In genomic region chr1:226185153-226186036, GRCh38 we compare ENCODE assay signal across 8 cellular contexts. TPM values are rescaled to one million over a fixed set of nuclear protein-coding genes. Genes with fewer than 3 reads are reported as not detected.
DNase-seq lines count a peak whose midpoint lies in the region; ATAC-seq and TF ChIP-seq lines count a peak whose summit lies in the region.

No MANE protein-coding gene starts in this region.

- ATAC-seq in lung (ENCODE audit: insufficient read depth, low FRiP score) = no peak
- no peak for ATAC-seq in HG02852 (IDR thresholded peaks at IDR 0.05; ENCODE audit: unreplicated experiment)
- ATAC-seq in HG02759 (IDR thresholded peaks at IDR 0.05; ENCODE audit: unreplicated experiment) = no peak

- H3K4me3 ChIP-seq in HUES48 (ENCODE audit: low read depth, low read length) (peak overlapping the region; percentile 91), astrocyte of the spinal cord (ENCODE audit: low read depth, low read length) (peak overlapping the region; percentile 96), lung (peak overlapping the region; percentile 92), vagina (peak overlapping the region; percentile 88 to 94)

- no peak for TF ChIP-seq CTCF in astrocyte of the spinal cord (IDR thresholded peaks at IDR 0.05; ENCODE audit: low read depth, low read length)
- TF ChIP-seq CTCF in lung (IDR thresholded peaks at IDR 0.05; ENCODE audit: control extremely low read depth, extremely low read depth) = no peak
- no peak for TF ChIP-seq CTCF in vagina (IDR thresholded peaks at IDR 0.05)

- no peaks in the 10 kb centered on the region for H3K27me3 ChIP-seq in HUES48 (ENCODE audit: control insufficient read depth, insufficient read depth, low read length)
- H3K27me3 ChIP-seq in lung (ENCODE audit: control insufficient read depth, insufficient read depth) = no peaks in the 10 kb centered on the region
- H3K27me3 ChIP-seq in vagina = no peaks in the 10 kb centered on the region

- in situ Hi-C loops in astrocyte of the spinal cord (cut with HindIII; ENCODE audit: low sequenced_read_pairs) = no loop called here

- H3K36me3 ChIP-seq in HUES48 (ENCODE audit: control insufficient read depth, insufficient read depth, low read length) (peaks cover 12% of the 10 kb centered on the region), lung (ENCODE audit: control insufficient read depth in 2 of 2, insufficient read depth in 2 of 2, low read length in 2 of 2) (no peaks in the 10 kb centered on the region), vagina (no peaks in the 10 kb centered on the region)

- no peaks in the 10 kb centered on the region for H3K9me3 ChIP-seq in HUES48 (ENCODE audit: control insufficient read depth, insufficient read depth, low read length)
- no peaks in the 10 kb centered on the region for H3K9me3 ChIP-seq in lung (ENCODE audit: control insufficient read depth in 2 of 2, insufficient read depth in 1 of 2, low read length in 1 of 2)
- H3K9me3 ChIP-seq in vagina = no peaks in the 10 kb centered on the region

- H3K27ac ChIP-seq in HUES48 (ENCODE audit: low read depth, low read length) = no peak overlapping the region
- peak overlapping the region; percentile 31 to 92 for H3K27ac ChIP-seq in lung (ENCODE audit: low read depth in 1 of 2, low read length in 1 of 2)
- peak overlapping the region; percentile 96 for H3K27ac ChIP-seq in vagina

- TF ChIP-seq POLR2A in vagina (IDR thresholded peaks at IDR 0.05) = no peak

- DNase-seq in AG20443 (ENCODE audit: low spot score) (peak; percentile 34), astrocyte of the spinal cord (ENCODE audit: low read depth, low spot score) (peak; percentile 33), lung (ENCODE audit: low spot score) (no peak), vagina (ENCODE audit: extremely low spot score in 2 of 2) (no peak), middle frontal gyrus (ENCODE audit: extremely low spot score, low spot score) (no peak)

- intact Hi-C loops in vagina (cut with DNase I) = loop anchor here (10.0 kb wide), 1 partner anchor 121 kb away; the partner anchor contains the start of gene H3-3A

- peak overlapping the region; percentile 89; the same call in 1 of the 2 replicates for H3K9ac ChIP-seq in HUES48 (ENCODE audit: low read depth, low read length)

- 27 to 38% methylated on average over 13 of the region's 13 CpGs for WGBS in lung, 2 donors

- H3K4me1 ChIP-seq in HUES48 (ENCODE audit: control insufficient read depth, insufficient read depth, low read length) (peaks cover 8% of the 10 kb centered on the region; the same call in 1 of the 2 replicates), lung (ENCODE audit: control insufficient read depth in 2 of 2, insufficient read depth in 2 of 2, low read length in 2 of 2) (peaks cover 9 to 11% of the 10 kb centered on the region in 2 donors), vagina (peaks cover 58% of the 10 kb centered on the region)

RNA-seq across cellular contexts. Expression of gene ACBD3, which starts 1.1 kb away (rescaled TPM):
- 10 to 100 TPM; 39.7 to 51.9 TPM for total RNA-seq in lung
- polyA plus RNA-seq in lung = 10 to 100 TPM; 13.5 to 21.2 TPM
- total RNA-seq in vagina = 38.1 TPM

RNA-seq across cellular contexts. Expression of gene MIXL1, which starts 38.1 kb away (rescaled TPM):
- total RNA-seq in lung (under 1 TPM in 1 of 2 donors, not detected in 1; 0.49 TPM), vagina (not detected)
- under 1 TPM in 1 of 2 donors, not detected in 1; 0.03 TPM for polyA plus RNA-seq in lung

Comparison
In these comparisons a context has a peak if more than half of its experiments do, and no peak if none do; other contexts are left out.
1. DNase-seq: peak in AG20443 (single experiment) and astrocyte of the spinal cord (single experiment); none in lung (single experiment), vagina (0 of 2) and middle frontal gyrus (single experiment).
2. Peak in every context shown above with its lines, with median percentiles within 50 percentile points of each other: H3K4me3 ChIP-seq.